Comparison of ENCODE assay signal across 15 cellular contexts in the genomic region with DNA sequence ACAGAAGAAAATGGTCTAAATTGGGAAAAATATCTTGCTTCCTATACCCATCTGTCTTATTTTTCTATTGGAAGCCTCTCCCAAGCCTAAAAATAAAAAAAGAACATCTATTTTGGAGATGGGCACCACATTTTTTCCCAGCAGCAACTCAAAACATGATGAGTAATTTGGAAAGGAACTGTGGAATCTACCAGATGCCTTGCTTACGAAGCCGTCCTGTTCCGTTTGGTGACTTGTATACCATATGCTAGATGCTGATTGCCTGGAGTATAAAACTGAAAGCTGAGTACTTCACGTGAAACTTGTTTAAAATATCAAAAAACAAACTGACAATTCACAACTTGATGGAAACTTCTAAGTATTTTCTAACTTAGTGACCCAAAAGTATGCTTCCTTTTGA.
DNase-seq lines count a peak whose midpoint lies in the region; ATAC-seq lines count a peak whose summit lies in the region.
"Had no signal": no experiment of that assay in that cellular context is flagged by ENCODE, and none has a peak within 500 bp of the region (broad histone marks: within the 10 kb centered on the region; RNA-seq: fewer than 3 reads in every experiment).

No MANE protein-coding gene starts in this region.

- peaks cover 12% of the 10 kb centered on the region for H3K9me3 Mint-ChIP-seq in activated CD8-positive, alpha-beta T cell treated with anti-CD3 and anti-CD28 coated beads, Interleukin-2, amount 10 ng/mL, durations not matched to agents 7 days and 5 days (ENCODE audit: insufficient read depth)

- H3K4me1 Mint-ChIP-seq in activated CD8-positive, alpha-beta T cell treated with anti-CD3 and anti-CD28 coated beads, Interleukin-2, amount 10 ng/mL, durations not matched to agents 7 days and 5 days (ENCODE audit: low read depth), result no peaks in the 10 kb centered on the region
- H3K4me1 Mint-ChIP-seq: stimulated activated memory B cell treated with anti-CD40 and anti-IgM and Interleukin-4, amounts not matched to agents 10 μg/mL and 1 μg/mL and 100 μg/mL, for 72 hours had no signal

- H3K27me3 Mint-ChIP-seq in activated CD8-positive, alpha-beta T cell treated with anti-CD3 and anti-CD28 coated beads, Interleukin-2, amount 10 ng/mL, durations not matched to agents 7 days and 5 days (ENCODE audit: low read depth), result no peaks in the 10 kb centered on the region
- H3K27me3 Mint-ChIP-seq: activated naive CD8-positive, alpha-beta T cell; CD4-positive, alpha-beta T cell; stimulated activated memory B cell treated with anti-CD40 and anti-IgM and Interleukin-4, amounts not matched to agents 10 μg/mL and 1 μg/mL and 100 μg/mL, for 72 hours had no signal

- H3K4me3 Mint-ChIP-seq in activated CD8-positive, alpha-beta T cell treated with anti-CD3 and anti-CD28 coated beads, Interleukin-2, amount 10 ng/mL, durations not matched to agents 7 days and 5 days, result no peak overlapping the region
- H3K4me3 Mint-ChIP-seq: activated naive CD8-positive, alpha-beta T cell; CD4-positive, alpha-beta T cell; stimulated activated memory B cell treated with anti-CD40 and anti-IgM and Interleukin-4, amounts not matched to agents 10 μg/mL and 1 μg/mL and 100 μg/mL, for 72 hours; T-helper 2 cell treated with Interferon-gamma antibody and Interleukin-4, amounts not matched to agents 5 μg/mL and 100 μg/mL, for 36 hours had no signal

- POLR2A ChIA-PET in activated CD8-positive, alpha-beta T cell treated with anti-CD3 and anti-CD28 coated beads, Interleukin-2, amount 10 ng/mL, durations not matched to agents 7 days and 5 days (lab: Charles Lee), result no interaction called here

- DNase-seq in EL, result peak; percentile 59
- DNase-seq in NCI-H1694 treated with DMSO at 0.1 percent for 48 hours (lab: John Stamatoyannopoulos, UW), result peak; percentile 46
- DNase-seq in epidermal melanocyte (ENCODE audit: insufficient read length, low spot score), result peak; percentile 19
- DNase-seq in stromal cell of bone marrow (ENCODE audit: low read depth), result peak; percentile 2
- DNase-seq in activated CD8-positive, alpha-beta T cell treated with anti-CD3 and anti-CD28 coated beads, Interleukin-2, amount 10 ng/mL, durations not matched to agents 7 days and 5 days, result no peak
- DNase-seq: activated CD4-positive, alpha-beta T cell treated with anti-CD3 and anti-CD28 coated beads for 4 hours; CD4-positive, alpha-beta T cell; mucosa of descending colon; NCI-H1930; uterus had no signal

- CTCF ChIA-PET in activated CD8-positive, alpha-beta T cell treated with anti-CD3 and anti-CD28 coated beads, Interleukin-2, amount 10 ng/mL, durations not matched to agents 7 days and 5 days (lab: Charles Lee), result no interaction called here

- ATAC-seq in GM18867 (IDR thresholded peaks at IDR 0.05; ENCODE audit: unreplicated experiment) (no peak), HG02588 (IDR thresholded peaks at IDR 0.05; ENCODE audit: unreplicated experiment) (no peak)
- no peak for ATAC-seq in activated CD8-positive, alpha-beta T cell treated with anti-CD3 and anti-CD28 coated beads, Interleukin-2, amount 10 ng/mL, durations not matched to agents 7 days and 5 days
- ATAC-seq: mucosa of descending colon; stimulated activated memory B cell treated with anti-CD40 and anti-IgM and Interleukin-4, amounts not matched to agents 10 μg/mL and 1 μg/mL and 100 μg/mL, for 72 hours had no signal

- no peaks in the 10 kb centered on the region for H3K36me3 Mint-ChIP-seq in activated CD8-positive, alpha-beta T cell treated with anti-CD3 and anti-CD28 coated beads, Interleukin-2, amount 10 ng/mL, durations not matched to agents 7 days and 5 days (ENCODE audit: low read depth)
- H3K36me3 Mint-ChIP-seq: activated naive CD8-positive, alpha-beta T cell; stimulated activated memory B cell treated with anti-CD40 and anti-IgM and Interleukin-4, amounts not matched to agents 10 μg/mL and 1 μg/mL and 100 μg/mL, for 72 hours had no signal

- H3K27ac Mint-ChIP-seq in activated CD8-positive, alpha-beta T cell treated with anti-CD3 and anti-CD28 coated beads, Interleukin-2, amount 10 ng/mL, durations not matched to agents 7 days and 5 days, result no peak overlapping the region
- H3K27ac Mint-ChIP-seq: activated naive CD8-positive, alpha-beta T cell; CD4-positive, alpha-beta T cell; stimulated activated memory B cell treated with anti-CD40 and anti-IgM and Interleukin-4, amounts not matched to agents 10 μg/mL and 1 μg/mL and 100 μg/mL, for 72 hours; T-helper 2 cell treated with Interferon-gamma antibody and Interleukin-4, amounts not matched to agents 5 μg/mL and 100 μg/mL, for 36 hours had no signal
